Comparison of ENCODE assay signal across 32 cellular contexts in the genomic region with DNA sequence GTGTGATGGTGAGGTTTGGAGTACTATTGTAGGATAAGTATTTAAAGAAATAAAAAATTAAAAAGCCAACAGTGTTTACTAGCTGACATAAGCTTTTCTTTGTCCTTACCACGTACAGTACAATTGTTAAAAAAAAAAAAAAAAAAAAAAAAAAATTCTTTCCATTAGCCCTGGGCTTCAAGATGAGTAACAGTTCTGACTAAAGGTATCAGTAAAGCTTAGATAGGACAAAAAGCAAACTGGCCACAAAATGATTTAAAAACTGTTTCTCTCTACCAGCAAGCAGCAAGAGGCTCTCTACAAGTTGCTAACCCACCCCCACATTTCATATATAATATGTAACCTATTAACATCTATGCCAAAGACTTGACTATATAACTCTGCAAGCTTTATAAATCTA. TPM values are rescaled to one million over a fixed set of nuclear protein-coding genes. Genes with fewer than 3 reads are reported as not detected.
DNase-seq lines count a peak whose midpoint lies in the region; FAIRE-seq lines count a peak whose summit lies in the region.
"Had no signal": no experiment of that assay in that cellular context is flagged by ENCODE, and none has a peak within 500 bp of the region (broad histone marks: within the 10 kb centered on the region; RNA-seq: fewer than 3 reads in every experiment).

No MANE protein-coding gene starts in this region.

- H3K4me2 ChIP-seq in GM23248 (ENCODE audit: unreplicated experiment), result no peak overlapping the region
- H3K4me2 ChIP-seq in mesenchymal stem cell (ENCODE audit: low read length, poor library complexity, severe bottlenecking), result no peak overlapping the region
- H3K4me2 ChIP-seq: BLaER1 treated with 17β-estradiol and CSF1 and Interleukin-3, amounts not matched to agents 10 nM and 100 nM had no signal

- no peak overlapping the region for H3K23ac ChIP-seq in mesenchymal stem cell (ENCODE audit: low read length in 2 of 2)

- in situ Hi-C loops in GM23248 (cut with MboI), result no loop called here

- H3K9me3 ChIP-seq in GM23248 (ENCODE audit: low read depth) (no peaks in the 10 kb centered on the region), mesenchymal stem cell (ENCODE audit: control insufficient read depth, low read length) (no peaks in the 10 kb centered on the region)
- H3K9me3 ChIP-seq: Caco-2, esophagus muscularis mucosa, Peyer's patch, transverse colon had no signal

- no peak overlapping the region for H2BK120ac ChIP-seq in mesenchymal stem cell (ENCODE audit: low read depth, low read length)

- peak overlapping the region; percentile 38 for H3K27ac Mint-ChIP-seq in T-helper 2 cell treated with Interferon-gamma antibody and Interleukin-4, amounts not matched to agents 5 μg/mL and 100 μg/mL, for 36 hours
- H3K27ac Mint-ChIP-seq: activated CD4-positive, alpha-beta T cell treated with anti-CD3 and anti-CD28 coated beads, Interleukin-2, amount 10 ng/mL, durations not matched to agents 24 days and 14 days; activated T-cell treated with anti-CD3 and anti-CD28 coated beads, Interleukin-2, amount 50 U/mL, for 24 hours; naive B cell had no signal

- H4K91ac ChIP-seq in mesenchymal stem cell (ENCODE audit: low read length), result no peak overlapping the region

- DNase-seq in GM18507 (ENCODE audit: extremely low spot score, insufficient read length, low read depth) (no peak), GM23248 (peak; percentile 64), mesenchymal stem cell (no peak), cortex of kidney (lab: John Stamatoyannopoulos, UW) (no peak), NCI-H1694 (lab: John Stamatoyannopoulos, UW) (no peak), NCI-H1694 treated with DMSO at 0.1 percent for 48 hours (lab: John Stamatoyannopoulos, UW) (no peak)
- no peak for DNase-seq in T-helper 2 cell treated with Interferon-gamma antibody and Interleukin-4, amounts not matched to agents 5 μg/mL and 100 μg/mL, for 36 hours (ENCODE audit: low spot score)
- DNase-seq: activated CD4-positive, alpha-beta T cell treated with anti-CD3 and anti-CD28 coated beads, Interleukin-2, amount 10 ng/mL, durations not matched to agents 24 days and 14 days; activated naive CD4-positive, alpha-beta T cell treated with Interleukin-2 at 50 U/mL for 16 hours; activated T-cell treated with anti-CD3 and anti-CD28 coated beads, Interleukin-2, amount 50 U/mL, for 24 hours; amniotic stem cell; Caco-2; DND-41; dorsolateral prefrontal cortex; foreskin fibroblast; kidney; midbrain; naive B cell; NCI-H1436 treated with DMSO at 0.1 percent for 48 hours; NCI-H2107; Peyer's patch; right cardiac atrium; SIG-M5; stimulated activated CD4-positive, alpha-beta T cell treated with anti-CD3 and anti-CD28 coated beads, Interleukin-4, amount 100 ng/mL, for 1 hour; SW 1271; T-helper 9 cell; transverse colon had no signal

- no peaks in the 10 kb centered on the region; the same call in 1 of the 2 replicates for H4K20me1 ChIP-seq in GM23248 (ENCODE audit: insufficient read depth)

- H3K36me3 ChIP-seq in GM23248 (ENCODE audit: low read depth), result no peaks in the 10 kb centered on the region
- peaks cover 0 to 12% of the 10 kb centered on the region in 2 experiments for H3K36me3 ChIP-seq in mesenchymal stem cell (ENCODE audit: control insufficient read depth in 1 of 2, insufficient read depth in 2 of 2, low read depth in 1 of 2, low read length in 2 of 2)
- H3K36me3 ChIP-seq: esophagus muscularis mucosa, Peyer's patch, transverse colon had no signal

- H3K4ac ChIP-seq in mesenchymal stem cell (ENCODE audit: low read depth in 1 of 2, low read length in 2 of 2), result no peak overlapping the region

- H3K18ac ChIP-seq in mesenchymal stem cell (ENCODE audit: low read depth in 1 of 2, low read length in 2 of 2), result no peak overlapping the region

- H3K27me3 Mint-ChIP-seq in T-helper 2 cell treated with Interferon-gamma antibody and Interleukin-4, amounts not matched to agents 5 μg/mL and 100 μg/mL, for 36 hours (ENCODE audit: low read depth), result no peaks in the 10 kb centered on the region
- H3K27me3 Mint-ChIP-seq: activated CD4-positive, alpha-beta T cell treated with anti-CD3 and anti-CD28 coated beads, Interleukin-2, amount 10 ng/mL, durations not matched to agents 24 days and 14 days; activated T-cell treated with anti-CD3 and anti-CD28 coated beads, Interleukin-2, amount 50 U/mL, for 24 hours; brain; naive B cell had no signal

- H3K36me3 Mint-ChIP-seq in T-helper 2 cell treated with Interferon-gamma antibody and Interleukin-4, amounts not matched to agents 5 μg/mL and 100 μg/mL, for 36 hours (ENCODE audit: low read depth), result peaks cover 30% of the 10 kb centered on the region
- H3K36me3 Mint-ChIP-seq: brain had no signal

- no peak overlapping the region for H2AK5ac ChIP-seq in mesenchymal stem cell (ENCODE audit: low read length, severe bottlenecking)

- H3K4me1 Mint-ChIP-seq in T-helper 2 cell treated with Interferon-gamma antibody and Interleukin-4, amounts not matched to agents 5 μg/mL and 100 μg/mL, for 36 hours (ENCODE audit: low read depth), result peaks cover 60% of the 10 kb centered on the region

- H3K14ac ChIP-seq in mesenchymal stem cell (ENCODE audit: low read length in 2 of 2), result no peak overlapping the region

- H3K4me1 ChIP-seq in GM23248 (ENCODE audit: insufficient read depth) (peaks cover 20% of the 10 kb centered on the region), mesenchymal stem cell (ENCODE audit: control insufficient read depth, insufficient read depth, low read depth, low read length) (no peaks in the 10 kb centered on the region)
- H3K4me1 ChIP-seq: Caco-2, Peyer's patch had no signal

- no peak overlapping the region for H2BK12ac ChIP-seq in mesenchymal stem cell (ENCODE audit: low read length in 2 of 2)

- 0 to 17% methylated on average over 1 of the region's 1 CpG for WGBS in GM23248 (ENCODE audit: low coverage in 1 of 2, low lambda C conversion rate in 2 of 2, missing lambda C conversion rate in 2 of 2), 2 experiments
- WGBS in mesenchymal stem cell, result no CpG with 5 or more reads among the region's 1 CpG

- H3K9ac ChIP-seq in GM23248 (peak overlapping the region; percentile 7; the same call in 1 of the 2 replicates), mesenchymal stem cell (ENCODE audit: low read length) (peak overlapping the region; percentile 58)
- H3K9ac ChIP-seq: BLaER1 treated with 17β-estradiol and CSF1 and Interleukin-3, amounts not matched to agents 10 nM and 100 nM had no signal

- H3K27ac ChIP-seq in GM23248 (no peak overlapping the region), mesenchymal stem cell (ENCODE audit: low read length, poor library complexity, severe bottlenecking) (no peak overlapping the region)
- H3K27ac ChIP-seq: BLaER1 treated with 17β-estradiol and CSF1 and Interleukin-3, amounts not matched to agents 10 nM and 100 nM; dorsolateral prefrontal cortex; esophagus muscularis mucosa; Peyer's patch; transverse colon; VCaP had no signal

- H2BK15ac ChIP-seq in mesenchymal stem cell (ENCODE audit: low read depth, poor library complexity, severe bottlenecking), result no peak overlapping the region

- no peaks in the 10 kb centered on the region for H3K27me3 ChIP-seq in GM23248 (replicated peaks; ENCODE audit: insufficient read depth)
- H3K27me3 ChIP-seq in mesenchymal stem cell (ENCODE audit: control insufficient read depth in 1 of 2, insufficient read depth in 1 of 2, low read length in 2 of 2), result no peaks in the 10 kb centered on the region
- H3K27me3 ChIP-seq: BLaER1 treated with 17β-estradiol and CSF1 and Interleukin-3, amounts not matched to agents 10 nM and 100 nM; dorsolateral prefrontal cortex; esophagus muscularis mucosa; Peyer's patch; transverse colon had no signal

- no peaks in the 10 kb centered on the region; the same call in 1 of the 2 replicates for H3F3A ChIP-seq in GM23248 (ENCODE audit: insufficient read depth)

- FAIRE-seq in GM18507 (lab: Jason Lieb, UNC), result peak; percentile 47
- FAIRE-seq: HepG2 had no signal

- H2AFZ ChIP-seq in GM23248, result no peak overlapping the region
- no peak overlapping the region for H2AFZ ChIP-seq in mesenchymal stem cell (ENCODE audit: low read depth, low read length)

- no peaks in the 10 kb centered on the region for H3K9me2 ChIP-seq in GM23248 (ENCODE audit: insufficient read depth)

- no peak overlapping the region for H2BK5ac ChIP-seq in mesenchymal stem cell (ENCODE audit: low read depth, low read length, poor library complexity, severe bottlenecking)

- peaks cover 100% of the 10 kb centered on the region for H3K79me2 ChIP-seq in GM23248 (ENCODE audit: insufficient read depth)

- no peaks in the 10 kb centered on the region for H3K9me3 Mint-ChIP-seq in T-helper 2 cell treated with Interferon-gamma antibody and Interleukin-4, amounts not matched to agents 5 μg/mL and 100 μg/mL, for 36 hours
- H3K9me3 Mint-ChIP-seq: activated CD4-positive, alpha-beta T cell treated with anti-CD3 and anti-CD28 coated beads, Interleukin-2, amount 10 ng/mL, durations not matched to agents 24 days and 14 days; activated T-cell treated with anti-CD3 and anti-CD28 coated beads, Interleukin-2, amount 50 U/mL, for 24 hours; brain; naive B cell had no signal

- no peak overlapping the region for H3K4me3 Mint-ChIP-seq in T-helper 2 cell treated with Interferon-gamma antibody and Interleukin-4, amounts not matched to agents 5 μg/mL and 100 μg/mL, for 36 hours
- H3K4me3 Mint-ChIP-seq: activated CD4-positive, alpha-beta T cell treated with anti-CD3 and anti-CD28 coated beads, Interleukin-2, amount 10 ng/mL, durations not matched to agents 24 days and 14 days; activated T-cell treated with anti-CD3 and anti-CD28 coated beads, Interleukin-2, amount 50 U/mL, for 24 hours; brain had no signal

- no peak overlapping the region for H4K8ac ChIP-seq in mesenchymal stem cell (ENCODE audit: low read length)

- no peak overlapping the region for H3K4me3 ChIP-seq in GM23248
- no peak overlapping the region for H3K4me3 ChIP-seq in mesenchymal stem cell (ENCODE audit: insufficient read depth in 1 of 2, low read depth in 1 of 2, low read length in 2 of 2)
- H3K4me3 ChIP-seq: BLaER1 treated with 17β-estradiol and CSF1 and Interleukin-3, amounts not matched to agents 10 nM and 100 nM; dorsolateral prefrontal cortex; esophagus muscularis mucosa; Peyer's patch; transverse colon had no signal

- peaks cover 13% of the 10 kb centered on the region for H3K79me1 ChIP-seq in mesenchymal stem cell (replicated peaks; ENCODE audit: low read length, poor library complexity, severe bottlenecking)

RNA-seq across cellular contexts. Expression of gene HYCC1, which starts 17.5 kb away (rescaled TPM):
- 55.6 and 59.2 TPM in 2 replicates for total RNA-seq in GM23248 (2014; rRNA removed; shearing (Covaris generic))
- polyA plus RNA-seq in GM23248 (2016; fragmentation: Nextera tagmentation; extraction: Ambion mirVana), result 56.9 and 62.9 TPM in 2 replicates
- 113 TPM for polyA plus RNA-seq in mesenchymal stem cell (2013, experiment 1 of 2)
- 106 TPM for polyA plus RNA-seq in mesenchymal stem cell (2013, experiment 2 of 2)
